12 cellular contexts compared by ENCODE assay signal in genomic region chr5:56561-57290, GRCh38. TPM values are rescaled to one million over a fixed set of nuclear protein-coding genes. Genes with fewer than 3 reads are reported as not detected.
DNase-seq lines count a peak whose midpoint lies in the region; ATAC-seq, FAIRE-seq and TF ChIP-seq lines count a peak whose summit lies in the region.
"Had no signal": no experiment of that assay in that cellular context is flagged by ENCODE, and none has a peak within 500 bp of the region (broad histone marks: within the 10 kb centered on the region; RNA-seq: fewer than 3 reads in every experiment).

No MANE protein-coding gene starts in this region.

- H3K9me3 Mint-ChIP-seq in nephron = peaks cover 11% of the 10 kb centered on the region

- in situ Hi-C loops in K562 (cut with MboI) = no loop called here

- intact Hi-C loops in K562 (cut with micrococcal nuclease) = no loop called here

- peaks cover 67% of the 10 kb centered on the region for H3K27me3 Mint-ChIP-seq in nephron (ENCODE audit: low read depth)

- no peaks in the 10 kb centered on the region for H3K9me1 ChIP-seq in K562 (ENCODE audit: control insufficient read depth, insufficient read depth, low read length)

- H3K4me2 ChIP-seq in K562 (ENCODE audit: insufficient read depth, low read length) = no peak overlapping the region

- H3K4me1 ChIP-seq in K562 (replicated peaks in 1 of 2; ENCODE audit: control insufficient read depth in 2 of 2, insufficient read depth in 2 of 2, low read length in 2 of 2) = peaks cover 0 to 20% of the 10 kb centered on the region in 2 experiments; a peak in 2 of 5 replicates

- BruUV-seq in K562 (replicated peaks; lab: Mats Ljungman, UMichigan) = no TSS peak

- TF ChIP-seq EP300 in K562 (IDR thresholded peaks at IDR 0.05; ENCODE audit: low read length) = no peak

- no peak overlapping the region for H2AFZ ChIP-seq in K562 (ENCODE audit: low read depth, low read length)

- ATAC-seq in K562 (peak; percentile 71), GM18511 (IDR thresholded peaks at IDR 0.05; ENCODE audit: unreplicated experiment) (no peak), HG02973 (IDR thresholded peaks at IDR 0.05; ENCODE audit: unreplicated experiment) (no peak)
- ATAC-seq: left colon had no signal

- H3K9me3 ChIP-seq in K562 (replicated peaks; ENCODE audit: control insufficient read depth, insufficient read depth, low read depth, low read length) = no peaks in the 10 kb centered on the region

- H4K20me1 ChIP-seq in K562 (replicated peaks; ENCODE audit: control insufficient read depth, insufficient read depth, low read length) = peaks cover 14% of the 10 kb centered on the region; the same call in 1 of the 2 replicates

- CTCF ChIA-PET in K562 (lab: Yijun Ruan, JAX; ENCODE audit: low intra/inter-chr PET ratio) = no interaction called here

- H3K79me2 ChIP-seq in K562 (ENCODE audit: control insufficient read depth, insufficient read depth, low read length) = no peaks in the 10 kb centered on the region

- H3K36me3 ChIP-seq in K562 (ENCODE audit: control insufficient read depth, insufficient read depth, low read length) = no peaks in the 10 kb centered on the region

- no peak overlapping the region for H3K9ac ChIP-seq in K562 (ENCODE audit: insufficient read depth in 1 of 2, low read depth in 2 of 2, low read length in 2 of 2)

- no peaks in the 10 kb centered on the region for H3K36me3 Mint-ChIP-seq in nephron (ENCODE audit: low read depth)

- TF ChIP-seq CTCF in NB4 (IDR thresholded peaks at IDR 0.05; ENCODE audit: low read depth, low read length) (no peak), K562 (IDR thresholded peaks at IDR 0.05 in 2 of 3, conservative IDR thresholded peaks at IDR 0.05 in 1 of 3; ENCODE audit: insufficient read depth in 2 of 3, low read depth in 1 of 3, low read length in 3 of 3) (no peak), nephron (IDR thresholded peaks at IDR 0.05; ENCODE audit: unreplicated experiment in 3 of 3) (no peak)

- no peak overlapping the region for H3K27ac Mint-ChIP-seq in nephron

- no peak overlapping the region for H3K27ac ChIP-seq in K562 (ENCODE audit: extremely low read depth, low read depth, low read length)

- H3K27me3 ChIP-seq in K562 (ENCODE audit: control insufficient read depth in 2 of 2, insufficient read depth in 2 of 2, low read length in 2 of 2) = peaks cover 8 to 18% of the 10 kb centered on the region in 2 experiments

- H3K4me3 Mint-ChIP-seq in nephron = peak overlapping the region in 2 of 3 experiments; percentile 5 to 47

- DNase-seq in DMS53 (lab: John Stamatoyannopoulos, UW) (peak; percentile 53), DMS53 treated with DMSO at 0.1 percent for 48 hours (lab: John Stamatoyannopoulos, UW; ENCODE audit: unreplicated experiment) (no peak), NB4 (ENCODE audit: low read depth) (peak; percentile 62), K562 (ENCODE audit: extremely low read depth in 1 of 4, low spot score in 3 of 4) (peak; percentile 56 to 69 (median 65)), DMS79 treated with DMSO at 0.1 percent for 48 hours (lab: John Stamatoyannopoulos, UW) (no peak)
- DNase-seq: cerebellar nuclear complex, left colon, NCI-H1092 had no signal

- peak; percentile 89 for FAIRE-seq in K562 (lab: Jason Lieb, UNC)
- FAIRE-seq: A204.1 had no signal

- no peaks in the 10 kb centered on the region for H3K4me1 Mint-ChIP-seq in nephron

- WGBS in K562 (ENCODE audit: insufficient coverage, low coverage, missing lambda C conversion rate) = 0% methylated on average over 9 of the region's 9 CpGs

- TF ChIP-seq POLR2A in NB4 (IDR thresholded peaks at IDR 0.05; ENCODE audit: extremely low read depth, insufficient read length) (no peak), K562 (conservative IDR thresholded peaks at IDR 0.05) (no peak)

- no peak for TF ChIP-seq RAD21 in K562 (CRISPR knock-in tag; conservative IDR thresholded peaks at IDR 0.05 in 1 of 2, IDR thresholded peaks at IDR 0.05 in 1 of 2)

- POLR2A ChIA-PET in K562 (lab: Yijun Ruan, JAX) = no interaction called here

- H3K4me3 ChIP-seq in NB4 (ENCODE audit: low read depth, low read length) = no peak overlapping the region
- no peak overlapping the region for H3K4me3 ChIP-seq in K562

TF ChIP-seq in K562, 482 proteins besides CTCF, POLR2A, EP300 and RAD21 (continues in another document):
- no peak for TF ChIP-seq PBX2 (CRISPR knock-in tag; IDR thresholded peaks at IDR 0.05; ENCODE audit: low read depth)
- TF ChIP-seq PBX2 (tag; conservative IDR thresholded peaks at IDR 0.05; ENCODE audit: low read depth) = no peak
- peak in 1 of 2 experiments; percentile 83 for TF ChIP-seq AFF1 (IDR thresholded peaks at IDR 0.05; ENCODE audit: low read depth in 1 of 2, partially characterized antibody in 2 of 2)
- peak; percentile 81 for TF ChIP-seq PRMT5 (CRISPR knock-in tag; IDR thresholded peaks at IDR 0.05)

RNA-seq across cellular contexts. Expression of gene PLEKHG4B, which starts 35.2 kb away (rescaled TPM):
- total RNA-seq in K562 (2011; cell fraction: chromatin; rRNA removed; ENCODE audit: low replicate concordance) = not detected in 2 replicates
- total RNA-seq in K562 (2011; cell fraction: nucleolus; rRNA removed) = not detected in 2 replicates
- not detected in 2 replicates for total RNA-seq in K562 (2011; cell fraction: nucleoplasm; rRNA removed)
- not detected in 2 replicates for total RNA-seq in K562 (2014; rRNA removed)
- not detected in 2 replicates for total RNA-seq in K562 (2014; rRNA removed; fragmentation: Illumina TruSeq; extraction: Trizol)
- not detected in 2 replicates for total RNA-seq in K562 (2015; rRNA removed; fragmentation: Illumina TruSeq; extraction: Trizol)
- 0.02 and 0.04 TPM in 2 replicates for total RNA-seq in K562 (2021)
- polyA plus RNA-seq in K562 (2011; rRNA removed) = not detected in 2 replicates
- not detected in 2 replicates for polyA plus RNA-seq in K562 (2011; cell fraction: cytosol; rRNA removed)
- polyA plus RNA-seq in K562 (2011; cell fraction: nucleus; rRNA removed) = not detected in 2 replicates
- polyA plus RNA-seq in K562 (2012) = 0.01 TPM in 2 replicates
- not detected in 2 replicates for polyA plus RNA-seq in K562 (2014; fragmentation: Illumina TruSeq; extraction: Trizol)
- polyA plus RNA-seq in K562 (2014; fragmentation: Nextera tagmentation; extraction: Ambion mirVana) = not detected
- not detected in 2 replicates for polyA plus RNA-seq in K562 (2014; rRNA removed)
- polyA minus RNA-seq in K562 (2011; rRNA and poly(A)+ RNA removed) = not detected in 2 replicates
- polyA minus RNA-seq in K562 (2011; cell fraction: cytosol; rRNA and poly(A)+ RNA removed) = not detected in 2 replicates
- polyA minus RNA-seq in K562 (2011; cell fraction: nucleus; rRNA and poly(A)+ RNA removed) = not detected in 2 replicates

Comparison
In these comparisons a context has a peak if more than half of its experiments do, and no peak if none do; other contexts are left out.
1. DNase-seq: peak in DMS53 (single experiment), NB4 (single experiment) and K562 (4 of 4); none in DMS53 treated with DMSO at 0.1 percent for 48 hours (single experiment) and DMS79 treated with DMSO at 0.1 percent for 48 hours (single experiment).